ENCODE assay signal across 19 cellular contexts in the genomic region with DNA sequence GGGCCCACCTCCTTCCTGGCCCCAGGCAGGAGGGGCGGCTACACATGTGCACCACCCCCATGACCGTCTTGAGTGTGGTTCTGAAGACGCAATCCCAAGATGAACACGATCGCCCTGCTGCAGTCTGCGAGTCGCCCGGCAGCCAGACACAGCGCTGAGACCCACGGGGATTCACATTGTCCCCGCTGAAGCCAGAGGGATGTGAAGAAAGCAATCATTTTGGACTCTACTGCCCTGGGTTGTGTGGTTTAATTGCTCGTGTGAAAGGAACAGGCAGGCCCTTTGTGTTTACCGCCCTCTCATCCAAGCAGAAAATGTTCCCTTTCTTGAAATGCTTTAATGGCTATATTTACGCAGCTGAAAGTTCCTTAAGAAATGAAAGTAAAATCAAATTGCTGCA.
DNase-seq lines count a peak whose midpoint lies in the region; ATAC-seq, FAIRE-seq and TF ChIP-seq lines count a peak whose summit lies in the region.
"Had no signal": no experiment of that assay in that cellular context is flagged by ENCODE, and none has a peak within 500 bp of the region (broad histone marks: within the 10 kb centered on the region; RNA-seq: fewer than 3 reads in every experiment).

No MANE protein-coding gene starts in this region.

- no peak overlapping the region for H3K4me2 ChIP-seq in osteoblast (ENCODE audit: insufficient read depth, low read length)
- H3K4me2 ChIP-seq: GM23338 had no signal

- no peak for TF ChIP-seq POLR2A in lower leg skin (IDR thresholded peaks at IDR 0.05)

- no peak for FAIRE-seq in RCC 7860 (lab: Jason Lieb, UNC)
- FAIRE-seq: GM12892 had no signal

- intact Hi-C loops in sciatic nerve (cut with DNase I) (no loop called here), lower leg skin (cut with DNase I; ENCODE audit: low total_unique reads) (loop anchor here (10.0 kb wide), 1 partner anchor 481 kb away; no protein-coding TSS in a partner anchor)

- WGBS in lower leg skin, 2 donors, result 79 to 84% methylated on average over 14 of the region's 14 CpGs

- H3K36me3 ChIP-seq in osteoblast (ENCODE audit: insufficient read depth, low read length), result no peaks in the 10 kb centered on the region

- peak; percentile 60 for ATAC-seq in sciatic nerve
- ATAC-seq: GM23338, HCT116, PC-3 had no signal

- no peaks in the 10 kb centered on the region for H3K79me2 ChIP-seq in osteoblast (ENCODE audit: insufficient read depth, low read length)

- no peak overlapping the region for H2AFZ ChIP-seq in osteoblast (ENCODE audit: low read length)
- H2AFZ ChIP-seq: GM23338 had no signal

- TF ChIP-seq CTCF in osteoblast (IDR thresholded peaks at IDR 0.05; ENCODE audit: extremely low read depth, low read depth, low read length), result no peak
- TF ChIP-seq CTCF in lower leg skin (IDR thresholded peaks at IDR 0.05), result no peak

- no peak overlapping the region for H3K27ac ChIP-seq in osteoblast (ENCODE audit: low read depth, low read length)
- H3K27ac ChIP-seq: HL-60, SK-N-MC had no signal

- no peaks in the 10 kb centered on the region for H4K20me1 ChIP-seq in osteoblast (ENCODE audit: insufficient read depth, low read length)

- no peaks in the 10 kb centered on the region for H3K9me3 ChIP-seq in osteoblast (ENCODE audit: low read depth, low read length)

- H3K27me3 ChIP-seq in osteoblast (ENCODE audit: insufficient read depth, low read length), result no peaks in the 10 kb centered on the region

- DNase-seq in DMS79 (lab: John Stamatoyannopoulos, UW) (peak; percentile 23), astrocyte of the hippocampus (ENCODE audit: low read depth, low spot score) (peak; percentile 34), inferior parietal cortex (ENCODE audit: extremely low spot score) (peak; percentile 11), sciatic nerve (ENCODE audit: low spot score) (no peak), RCC 7860 (ENCODE audit: low spot score) (no peak), osteoblast (ENCODE audit: insufficient read length, low spot score, missing footprints) (no peak), lower leg skin (ENCODE audit: low spot score in 2 of 2) (no peak)
- DNase-seq: CD8-positive, alpha-beta memory T cell; GDM1; NCI-H1105 treated with DMSO at 0.1 percent for 48 hours; NCI-H187; NCI-H345; NCI-H526 treated with DMSO at 0.1 percent for 48 hours; PC-3 had no signal

- H3K4me3 ChIP-seq in osteoblast (ENCODE audit: insufficient read depth, low read length) (no peak overlapping the region), lower leg skin (ENCODE audit: low read depth, poor library complexity, severe bottlenecking) (no peak overlapping the region)
- H3K4me3 ChIP-seq: GM23338, SK-N-MC had no signal

- H3K4me1 ChIP-seq in osteoblast (ENCODE audit: insufficient read depth, low read length), result no peaks in the 10 kb centered on the region

Comparison
In these comparisons a context has a peak if more than half of its experiments do, and no peak if none do; other contexts are left out.
1. DNase-seq: peak in DMS79 (single experiment), astrocyte of the hippocampus (single experiment) and inferior parietal cortex (single experiment); none in sciatic nerve (single experiment), RCC 7860 (single experiment), osteoblast (single experiment) and lower leg skin (0 of 2).